In genomic region chr15:90994417-90995311, GRCh38 we compare ENCODE assay signal across 8 cellular contexts. TPM values are rescaled to one million over a fixed set of nuclear protein-coding genes. Genes with fewer than 3 reads are reported as not detected.
DNase-seq lines count a peak whose midpoint lies in the region; ATAC-seq and TF ChIP-seq lines count a peak whose summit lies in the region.

Gene PRC1 (minus strand): TSS chr15:90994535. CDS start chr15:90994417, 118 bp downstream.

- H2BK120ac ChIP-seq in IMR-90 (ENCODE audit: low read depth, low read length): peak within 1 kb of the TSS; percentile 70

- peak within 1 kb of the TSS; percentile 90 for H3K4ac ChIP-seq in IMR-90 (ENCODE audit: low read depth, low read length)

- peak within 1 kb of the TSS; percentile 52 for H2AK9ac ChIP-seq in IMR-90 (replicated peaks; ENCODE audit: low read depth, low read length, poor library complexity)

- TF ChIP-seq CTCF in IMR-90 (conservative IDR thresholded peaks at IDR 0.05; ENCODE audit: low read depth, low read length): no peak

- peak within 1 kb of the TSS; percentile 96 for H3K4me3 ChIP-seq in IMR-90 (ENCODE audit: insufficient read depth, low read depth, low read length)
- peak within 1 kb of the TSS; percentile 95 for H3K4me3 ChIP-seq in mononuclear cell (ENCODE audit: low read length)

- CTCF ChIA-PET in IMR-90 (lab: Yijun Ruan, JAX): interaction anchor here (0.6 kb wide), 1 partner anchor 55 kb away, joined by 6 read pairs; no protein-coding TSS in a partner anchor

- peak within 1 kb of the TSS; percentile 83 for H2BK5ac ChIP-seq in IMR-90 (ENCODE audit: low read depth, low read length, poor library complexity, severe bottlenecking)

- peak within 1 kb of the TSS; percentile 88 for H3K9ac ChIP-seq in IMR-90 (ENCODE audit: low read depth, low read length)

- H4K5ac ChIP-seq in IMR-90 (ENCODE audit: low read depth, low read length): peak within 1 kb of the TSS; percentile 15

- H4K8ac ChIP-seq in IMR-90 (ENCODE audit: low read depth in 2 of 2, low read length in 2 of 2): peak within 1 kb of the TSS; percentile 64 to 70

- H3K4me1 ChIP-seq in IMR-90 (ENCODE audit: control insufficient read depth, insufficient read depth, low read length) (no peaks in the 10 kb centered on the region), mononuclear cell (ENCODE audit: insufficient read depth, low read length) (peaks cover 26% of the 10 kb centered on the region)

- no peaks in the 10 kb centered on the region for H3K27me3 ChIP-seq in IMR-90 (ENCODE audit: control insufficient read depth, insufficient read depth, low read length)
- H3K27me3 ChIP-seq in mononuclear cell (ENCODE audit: insufficient read depth, low read length): no peaks in the 10 kb centered on the region

- H3K4me2 ChIP-seq in IMR-90 (ENCODE audit: low read depth, low read length): peak within 1 kb of the TSS; percentile 98

- H3K23ac ChIP-seq in IMR-90 (ENCODE audit: low read depth, low read length): peak within 1 kb of the TSS; percentile 81; the same call in 1 of the 2 replicates

- intact Hi-C loops in IMR-90 (cut with micrococcal nuclease): loop anchor here (2.0 kb wide), 1 partner anchor 38 kb away; no protein-coding TSS in a partner anchor

- 0 out of 2 replicates have a peak within 1 kb of the TSS, but pooled peaks have one; percentile 13 for H3K18ac ChIP-seq in IMR-90 (ENCODE audit: low read depth, low read length)

- no peak for TF ChIP-seq RAD21 in IMR-90 (IDR thresholded peaks at IDR 0.05; ENCODE audit: low read length)

- POLR2A ChIA-PET in IMR-90 (lab: Charles Lee; ENCODE audit: unreplicated experiment): interaction anchor here (0.5 kb wide), 1 partner anchor 282 kb away, joined by 8 read pairs; no protein-coding TSS in a partner anchor

- DNase-seq in DMS 273 (lab: John Stamatoyannopoulos, UW; ENCODE audit: unreplicated experiment): peak; percentile 98
- peak; percentile 97 for DNase-seq in IMR-90
- DNase-seq in OCI-M1 (lab: John Stamatoyannopoulos, UW): peak; percentile 99
- peak; percentile 96 for DNase-seq in activated T-cell treated with anti-CD3 and anti-CD28 coated beads for 24 hours (ENCODE audit: low read depth)
- DNase-seq in epidermal melanocyte (ENCODE audit: insufficient read length, low spot score): peak; percentile 96
- peak; percentile 88 to 95 for DNase-seq in stimulated activated CD8-positive, alpha-beta memory T cell treated with anti-CD3 and anti-CD28 coated beads, Interleukin-4, amount 100 ng/mL, for 1 hour (ENCODE audit: low read depth in 2 of 2, low spot score in 1 of 2)

- no TSS peak for BruUV-seq in IMR-90 (replicated peaks; lab: Mats Ljungman, UMichigan)

- peaks cover 10% of the 10 kb centered on the region for H3K36me3 ChIP-seq in IMR-90 (ENCODE audit: control insufficient read depth, insufficient read depth, low read length)

- no peak within 1 kb of the TSS; the same call in 2 of the 3 replicates for H2BK15ac ChIP-seq in IMR-90 (ENCODE audit: low read depth, low read length)

- dilution Hi-C loops in IMR-90 (cut with HindIII; ENCODE audit: low sequenced_read_pairs, unreplicated experiment): no loop called here

- H3K9me1 ChIP-seq in IMR-90 (ENCODE audit: insufficient read depth, low read length): no peaks in the 10 kb centered on the region

- peak; percentile 83 for TF ChIP-seq POLR2A in IMR-90 (IDR thresholded peaks at IDR 0.05; ENCODE audit: low read depth, low read length)

- H2AK5ac ChIP-seq in IMR-90 (ENCODE audit: low read depth, low read length): peak within 1 kb of the TSS; percentile 75; the same call in 1 of the 2 replicates

- in situ Hi-C loops in IMR-90 (cut with MboI; ENCODE audit: low sequenced_read_pairs): loop anchor here (25.0 kb wide), 2 partner anchors 1818 to 1993 kb away; no protein-coding TSS in a partner anchor

- H2BK20ac ChIP-seq in IMR-90 (ENCODE audit: low read depth, low read length): no peak within 1 kb of the TSS

- peak; percentile 95 for ATAC-seq in GM21528 (IDR thresholded peaks at IDR 0.05; ENCODE audit: low FRiP score, unreplicated experiment)
- peak; percentile 98 for ATAC-seq in IMR-90 (ENCODE audit: low read depth)

- no peaks in the 10 kb centered on the region for H4K20me1 ChIP-seq in IMR-90 (ENCODE audit: insufficient read depth, low read length)

- peak within 1 kb of the TSS; percentile 99 for H2AFZ ChIP-seq in IMR-90 (replicated peaks; ENCODE audit: low read length, poor library complexity)

- H3K9me3 ChIP-seq in IMR-90 (ENCODE audit: control insufficient read depth, insufficient read depth, low read length) (no peaks in the 10 kb centered on the region), mononuclear cell (ENCODE audit: low read depth, low read length) (no peaks in the 10 kb centered on the region)

- H3K27ac ChIP-seq in IMR-90 (ENCODE audit: insufficient read depth, low read length): peak within 1 kb of the TSS; percentile 72

- H3K14ac ChIP-seq in IMR-90 (replicated peaks; ENCODE audit: low read depth, low read length): peak within 1 kb of the TSS; percentile 83

- peak within 1 kb of the TSS; percentile 85 for H3K56ac ChIP-seq in IMR-90 (ENCODE audit: extremely low read depth, insufficient read depth, low read length)

- peak within 1 kb of the TSS; percentile 89 for H4K91ac ChIP-seq in IMR-90 (ENCODE audit: insufficient read depth, low read depth, low read length)

- WGBS in IMR-90 (ENCODE audit: extremely low coverage in 2 of 2, insufficient read length in 1 of 2), 2 experiments: 1% methylated on average over 27 of the region's 75 CpGs; no CpG with 5 or more reads in 1 of the 2 experiments

- H3K79me1 ChIP-seq in IMR-90 (ENCODE audit: low read depth in 1 of 2, low read length in 2 of 2): peaks cover 5 to 15% of the 10 kb centered on the region in 2 experiments; a peak in 3 of 4 replicates

TF ChIP-seq in IMR-90, 13 proteins besides CTCF, POLR2A, EP300 and RAD21:
- TF ChIP-seq CHD1 (IDR thresholded peaks at IDR 0.05; ENCODE audit: low read depth, low read length) (no peak), CEBPB (IDR thresholded peaks at IDR 0.05; ENCODE audit: low read depth, low read length) (peak; percentile 83), FOS (IDR thresholded peaks at IDR 0.05; ENCODE audit: low read depth, low read length) (peak; percentile 39; the same call in 1 of the 2 replicates), MAFK (IDR thresholded peaks at IDR 0.05; ENCODE audit: low read depth, low read length) (no peak), MAZ (IDR thresholded peaks at IDR 0.05; ENCODE audit: borderline replicate concordance, low read depth, low read length) (peak; percentile 81), USF2 (IDR thresholded peaks at IDR 0.05; ENCODE audit: low read depth, low read length) (peak; percentile 50), SMC3 (IDR thresholded peaks at IDR 0.05; ENCODE audit: low read depth, low read length) (no peak), RFX5 (IDR thresholded peaks at IDR 0.05; ENCODE audit: low read depth, low read length) (no peak), BHLHE40 (IDR thresholded peaks at IDR 0.05; ENCODE audit: low read depth, low read length) (no peak), RCOR1 (IDR thresholded peaks at IDR 0.05; ENCODE audit: insufficient replicate concordance, low read length) (no peak), ELK1 (IDR thresholded peaks at IDR 0.05; ENCODE audit: borderline replicate concordance, low read depth, low read length) (no peak), NFE2L2 (IDR thresholded peaks at IDR 0.05; ENCODE audit: low read depth, low read length) (no peak), MXI1 (IDR thresholded peaks at IDR 0.05; ENCODE audit: borderline replicate concordance, low read depth, low read length) (peak; percentile 81)
TF ChIP-seq in IMR-90: peak in this region for 5.

RNA-seq across cellular contexts. Expression of gene PRC1, which starts in this region (rescaled TPM):
- total RNA-seq in IMR-90 (2012; rRNA removed) (148 and 208 TPM in 2 replicates), mononuclear cell (15.0 TPM)
- 131 and 132 TPM in 2 replicates for polyA plus RNA-seq in IMR-90 (2012; rRNA removed)
- polyA plus RNA-seq in IMR-90 (2012; cell fraction: cytosol; rRNA removed): 52.1 and 66.7 TPM in 2 replicates
- polyA plus RNA-seq in IMR-90 (2012; cell fraction: nucleus; rRNA removed; ENCODE audit: low replicate concordance): 96.3 and 151 TPM in 2 replicates

Comparison
In these comparisons a context has a peak if more than half of its experiments do, and no peak if none do; other contexts are left out.
1. Peak in every context shown above with its lines: DNase-seq, ATAC-seq, H3K4me3 ChIP-seq and H3K27ac ChIP-seq.